24 cellular contexts compared by ENCODE assay signal in the genomic region with DNA sequence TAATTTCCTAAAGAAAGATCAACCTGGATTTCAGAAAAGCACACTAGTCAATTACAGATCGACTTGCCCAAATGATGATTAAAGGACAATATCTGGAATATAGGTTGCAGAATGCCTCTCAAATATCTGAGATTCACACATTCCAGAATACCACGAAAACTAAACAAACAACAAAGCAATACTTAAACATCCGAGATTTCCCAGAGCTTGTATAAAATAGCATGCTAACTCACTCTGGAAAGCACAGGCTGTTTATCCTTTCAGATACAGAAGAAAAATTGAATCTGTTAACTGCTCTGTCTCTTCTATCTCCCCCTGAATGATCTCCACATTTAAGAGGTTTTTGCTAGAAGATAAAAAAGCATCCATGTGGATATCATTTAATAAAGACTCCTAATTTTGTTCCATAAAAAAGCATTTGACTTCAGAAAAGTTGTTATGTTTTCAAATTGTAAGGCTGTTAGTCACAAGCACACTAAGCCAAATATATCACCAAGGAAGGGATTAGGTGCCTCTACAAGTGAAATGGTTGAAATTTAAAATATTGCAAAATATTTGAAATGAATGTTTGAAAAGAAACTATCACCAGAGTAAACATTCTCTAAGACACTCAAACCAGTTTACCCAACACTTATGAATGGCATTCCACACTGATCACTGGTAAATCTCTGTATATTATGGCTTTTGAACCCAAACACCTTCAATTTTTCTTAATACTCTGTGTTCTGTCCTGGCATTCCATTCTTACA.
DNase-seq lines count a peak whose midpoint lies in the region; ATAC-seq and TF ChIP-seq lines count a peak whose summit lies in the region.
"Had no signal": no experiment of that assay in that cellular context is flagged by ENCODE, and none has a peak within 500 bp of the region (broad histone marks: within the 10 kb centered on the region; RNA-seq: fewer than 3 reads in every experiment).

No MANE protein-coding gene starts in this region.

- H3K9ac ChIP-seq in GM23248 (no peak overlapping the region), skeletal muscle satellite cell (ENCODE audit: low read depth, low read length) (peak overlapping the region; percentile 18)
- H3K9ac ChIP-seq: BLaER1 had no signal

- peak overlapping the region; percentile 18 for H2AFZ ChIP-seq in GM23248

- no peaks in the 10 kb centered on the region for H4K20me1 ChIP-seq in GM23248 (ENCODE audit: insufficient read depth)
- H4K20me1 ChIP-seq: BLaER1 had no signal

- ATAC-seq in gastroesophageal sphincter: peak; percentile 48
- ATAC-seq in GM18867 (IDR thresholded peaks at IDR 0.05; ENCODE audit: unreplicated experiment): no peak
- ATAC-seq in GM18907 (IDR thresholded peaks at IDR 0.05; ENCODE audit: unreplicated experiment): no peak
- ATAC-seq: activated CD4-positive, CD25-positive, alpha-beta regulatory T cell treated with anti-CD3 and anti-CD28 coated beads, Interleukin-2, amount 50 U/mL, for 24 hours; activated T-cell treated with anti-CD3 and anti-CD28 coated beads, Interleukin-2, amount 50 U/mL, for 72 hours; body of pancreas; Panc1; pancreas; sciatic nerve; SK-N-SH treated with all-trans-retinoic acid at 6 μM for 48 hours had no signal

- H3K79me2 ChIP-seq in GM23248 (ENCODE audit: insufficient read depth): no peaks in the 10 kb centered on the region

- H3K4me2 ChIP-seq in GM23248 (ENCODE audit: unreplicated experiment) (peak overlapping the region; percentile 55), skeletal muscle satellite cell (ENCODE audit: low read length) (peak overlapping the region; percentile 63)
- H3K4me2 ChIP-seq: BLaER1 had no signal

- H3K27ac ChIP-seq in GM23248: no peak overlapping the region
- peak overlapping the region; percentile 7 for H3K27ac ChIP-seq in brain microvascular endothelial cell
- H3K27ac ChIP-seq in gastroesophageal sphincter: peak overlapping the region; percentile 1 to 61 (median 50)
- H3K27ac ChIP-seq: BLaER1, body of pancreas, HL-60, pancreas, tibial nerve had no signal

- WGBS in GM23248 (ENCODE audit: low coverage in 1 of 2, low lambda C conversion rate in 2 of 2, missing lambda C conversion rate in 2 of 2), 2 experiments: 40 to 50% methylated on average over 3 of the region's 3 CpGs
- 29 to 32% methylated on average over 3 of the region's 3 CpGs for WGBS in gastroesophageal sphincter (ENCODE audit: low coverage in 1 of 2), 2 donors

- H3K4me3 ChIP-seq in GM23248 (no peak overlapping the region), brain microvascular endothelial cell (ENCODE audit: low read depth, low read length) (no peak overlapping the region), gastroesophageal sphincter (no peak overlapping the region), skeletal muscle satellite cell (ENCODE audit: low read length) (no peak overlapping the region)
- H3K4me3 ChIP-seq: BLaER1, body of pancreas, pancreas, tibial nerve had no signal

- TF ChIP-seq CTCF in brain microvascular endothelial cell (IDR thresholded peaks at IDR 0.05; ENCODE audit: low read depth, low read length, missing control alignments): no peak
- no peak for TF ChIP-seq CTCF in gastroesophageal sphincter (IDR thresholded peaks at IDR 0.05)

- H3K9me2 ChIP-seq in GM23248 (ENCODE audit: insufficient read depth): no peaks in the 10 kb centered on the region

- peaks cover 14% of the 10 kb centered on the region for H3K4me1 ChIP-seq in GM23248 (ENCODE audit: insufficient read depth)
- peaks cover 0 to 18% (median 11%) of the 10 kb centered on the region in 3 donors for H3K4me1 ChIP-seq in gastroesophageal sphincter
- H3K4me1 ChIP-seq in skeletal muscle satellite cell (ENCODE audit: control insufficient read depth, insufficient read depth, low read length): peaks cover 15% of the 10 kb centered on the region
- H3K4me1 ChIP-seq: BLaER1, body of pancreas, pancreas had no signal

- peaks cover 8% of the 10 kb centered on the region; the same call in 1 of the 2 replicates for H3F3A ChIP-seq in GM23248 (ENCODE audit: insufficient read depth)

- H3K27me3 ChIP-seq in GM23248 (replicated peaks; ENCODE audit: insufficient read depth) (no peaks in the 10 kb centered on the region), brain microvascular endothelial cell (replicated peaks) (no peaks in the 10 kb centered on the region), gastroesophageal sphincter (no peaks in the 10 kb centered on the region), skeletal muscle satellite cell (ENCODE audit: control insufficient read depth, insufficient read depth, low read length) (no peaks in the 10 kb centered on the region)
- H3K27me3 ChIP-seq: BLaER1, body of pancreas, pancreas, tibial nerve had no signal

- DNase-seq in GM23248: peak; percentile 44
- DNase-seq in brain microvascular endothelial cell: no peak
- no peak for DNase-seq in nucleus accumbens (lab: John Stamatoyannopoulos, UW)
- DNase-seq in NK-92 treated with Interleukin-12 subunit alpha and Interleukin-12 subunit beta, amount 100 ng/mL, for 24 hours (lab: John Stamatoyannopoulos, UW): no peak
- DNase-seq: activated T-cell treated with anti-CD3 and anti-CD28 coated beads, Interleukin-2, amount 50 U/mL, for 72 hours; body of pancreas; glutamatergic neuron; HFFc6; MM.1S; NCI-H1694 treated with DMSO at 0.1 percent for 48 hours; pancreas; stimulated activated CD4-positive, alpha-beta T cell treated with anti-CD3 and anti-CD28 coated beads, Interleukin-1b, Interleukin-23, amount 100 ng/mL, for 48 hours; stimulated activated naive CD4-positive, alpha-beta T cell had no signal

- H3K9me3 ChIP-seq in GM23248 (ENCODE audit: low read depth): no peaks in the 10 kb centered on the region
- no peaks in the 10 kb centered on the region for H3K9me3 ChIP-seq in gastroesophageal sphincter
- no peaks in the 10 kb centered on the region for H3K9me3 ChIP-seq in skeletal muscle satellite cell (replicated peaks; ENCODE audit: low read length)
- H3K9me3 ChIP-seq: BLaER1, body of pancreas, pancreas had no signal

- no peak for TF ChIP-seq EP300 in gastroesophageal sphincter (IDR thresholded peaks at IDR 0.05)

- in situ Hi-C loops in GM23248 (cut with MboI) (no loop called here), brain microvascular endothelial cell (cut with HindIII; ENCODE audit: low pct_ligation_motif_present, low sequenced_read_pairs) (no loop called here)

- no peak for TF ChIP-seq POLR2A in gastroesophageal sphincter (IDR thresholded peaks at IDR 0.05)

- H3K36me3 ChIP-seq in GM23248 (ENCODE audit: low read depth) (no peaks in the 10 kb centered on the region), brain microvascular endothelial cell (replicated peaks) (no peaks in the 10 kb centered on the region), gastroesophageal sphincter (no peaks in the 10 kb centered on the region), skeletal muscle satellite cell (ENCODE audit: insufficient read depth, low read length) (no peaks in the 10 kb centered on the region)
- H3K36me3 ChIP-seq: BLaER1, pancreas, tibial nerve had no signal
